Comparison of ENCODE assay signal across 8 cellular contexts in the genomic region with DNA sequence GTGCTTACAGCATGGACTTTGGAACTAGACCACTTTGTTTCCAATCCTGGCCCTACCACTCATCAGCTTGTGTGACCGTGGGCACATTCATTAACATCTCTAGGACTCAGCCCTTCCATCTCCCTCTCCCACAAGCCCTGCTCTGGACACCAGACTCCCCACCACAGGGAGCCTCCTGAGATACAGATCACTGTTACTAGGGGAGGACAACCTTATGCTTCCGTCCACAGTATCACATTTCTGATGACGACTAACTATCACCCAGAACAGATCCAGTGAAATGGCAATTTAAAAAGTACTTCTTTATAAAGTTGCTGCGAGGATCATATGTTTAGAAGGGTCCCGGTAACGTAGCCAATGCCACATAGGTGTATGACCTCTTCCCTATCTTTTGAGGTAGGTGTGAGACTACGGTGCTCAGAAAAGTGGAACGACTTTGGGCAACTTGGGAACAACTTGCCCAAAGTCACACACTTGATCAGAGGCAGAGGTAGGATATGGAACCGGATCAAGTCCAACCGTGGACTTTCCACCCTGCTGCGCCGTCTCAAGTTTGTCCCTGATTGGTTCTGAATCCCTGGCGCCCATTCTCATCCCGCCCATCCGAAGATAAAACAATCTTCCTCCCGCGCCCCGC.
DNase-seq lines count a peak whose midpoint lies in the region; ATAC-seq and TF ChIP-seq lines count a peak whose summit lies in the region.

No MANE protein-coding gene starts in this region.

- no peaks in the 10 kb centered on the region for H3K9me3 ChIP-seq in testis

- intact Hi-C loops in activated CD4-positive, alpha-beta memory T cell treated with anti-CD3 and anti-CD28 coated beads for 36 hours (cut with micrococcal nuclease): no loop called here
- intact Hi-C loops in testis (cut with DNase I; ENCODE audit: low total_unique reads): no loop called here

- H3K36me3 ChIP-seq in testis (ENCODE audit: low read depth, missing control alignments): no peaks in the 10 kb centered on the region

- peaks cover 7% of the 10 kb centered on the region for H3K4me1 ChIP-seq in testis

- peak; percentile 36 for DNase-seq in NCI-H2029 treated with DMSO at 0.1 percent for 48 hours (lab: John Stamatoyannopoulos, UW)
- no peak for DNase-seq in NCI-H2029 (lab: John Stamatoyannopoulos, UW)
- no peak for DNase-seq in activated CD4-positive, alpha-beta memory T cell treated with anti-CD3 and anti-CD28 coated beads for 36 hours
- DNase-seq in immature natural killer cell: no peak
- no peak for DNase-seq in testis
- DNase-seq in retina: no peak
- no peak for DNase-seq in activated gamma-delta T cell treated with Interleukin-2 at 50 U/mL for 16 hours

- no peak for TF ChIP-seq CTCF in testis (IDR thresholded peaks at IDR 0.05)

- CTCF ChIA-PET in activated CD4-positive, alpha-beta memory T cell treated with anti-CD3 and anti-CD28 coated beads for 36 hours (lab: Charles Lee): interaction anchor here (0.6 to 4.2 kb wide), 11 partner anchors 9 to 262 kb away, joined by 3 to 25 read pairs (median 5); no protein-coding TSS in a partner anchor

- no peak overlapping the region for H3K27ac ChIP-seq in testis

- POLR2A ChIA-PET in activated CD4-positive, alpha-beta memory T cell treated with anti-CD3 and anti-CD28 coated beads for 36 hours (lab: Charles Lee): no interaction called here

- ATAC-seq in HG03196 (IDR thresholded peaks at IDR 0.05; ENCODE audit: unreplicated experiment): peak; percentile 8

- no peaks in the 10 kb centered on the region for H3K9me3 Mint-ChIP-seq in activated CD4-positive, alpha-beta memory T cell treated with anti-CD3 and anti-CD28 coated beads for 36 hours
- H3K9me3 Mint-ChIP-seq in immature natural killer cell: no peaks in the 10 kb centered on the region

- 5 to 6% methylated on average over 18 of the region's 18 CpGs for WGBS in testis, 2 donors

- peak overlapping the region; percentile 78 for H3K4me3 Mint-ChIP-seq in activated CD4-positive, alpha-beta memory T cell treated with anti-CD3 and anti-CD28 coated beads for 36 hours
- H3K4me3 Mint-ChIP-seq in immature natural killer cell: peak overlapping the region; percentile 16 to 63 (median 55)

- peak overlapping the region; percentile 57 to 59 for H3K4me3 ChIP-seq in testis

- H3K4me1 Mint-ChIP-seq in activated CD4-positive, alpha-beta memory T cell treated with anti-CD3 and anti-CD28 coated beads for 36 hours (ENCODE audit: low read depth): peaks cover 8% of the 10 kb centered on the region
- H3K4me1 Mint-ChIP-seq in immature natural killer cell: peaks cover 13 to 18% of the 10 kb centered on the region in 2 donors

- H3K27me3 Mint-ChIP-seq in activated CD4-positive, alpha-beta memory T cell treated with anti-CD3 and anti-CD28 coated beads for 36 hours: peaks cover 43% of the 10 kb centered on the region
- H3K27me3 Mint-ChIP-seq in immature natural killer cell (ENCODE audit: low read depth in 3 of 3): peaks cover 18 to 22% (median 19%) of the 10 kb centered on the region in 3 donors

- TF ChIP-seq POLR2A in testis (IDR thresholded peaks at IDR 0.05): no peak

- no peaks in the 10 kb centered on the region for H3K27me3 ChIP-seq in testis

- no peak overlapping the region for H3K27ac Mint-ChIP-seq in activated CD4-positive, alpha-beta memory T cell treated with anti-CD3 and anti-CD28 coated beads for 36 hours
- no peak overlapping the region for H3K27ac Mint-ChIP-seq in immature natural killer cell

- no peaks in the 10 kb centered on the region for H3K36me3 Mint-ChIP-seq in activated CD4-positive, alpha-beta memory T cell treated with anti-CD3 and anti-CD28 coated beads for 36 hours
- H3K36me3 Mint-ChIP-seq in immature natural killer cell: no peaks in the 10 kb centered on the region
